Comparison of ENCODE assay signal across 8 cellular contexts in genomic region chr19:55156202-55157063, GRCh38. TPM values are rescaled to one million over a fixed set of nuclear protein-coding genes. Genes with fewer than 3 reads are reported as not detected.
DNase-seq lines count a peak whose midpoint lies in the region; ATAC-seq, FAIRE-seq and TF ChIP-seq lines count a peak whose summit lies in the region.

No MANE protein-coding gene starts in this region.

- H2BK20ac ChIP-seq in H1 (ENCODE audit: low read length): no peak overlapping the region

- TF ChIP-seq POLR2A in A549 (IDR thresholded peaks at IDR 0.05; ENCODE audit: low read length) (no peak), H1 (IDR thresholded peaks at IDR 0.05; ENCODE audit: control extremely low read depth in 1 of 2, low read depth in 2 of 2, low read length in 2 of 2) (0 out of 3 replicates have a peak, but pooled peaks of 1 of the 2 experiments have one; percentile 23)

- H3K14ac ChIP-seq in H1 (ENCODE audit: insufficient read length): no peak overlapping the region

- DNase-seq in A549 (ENCODE audit: low read depth in 1 of 2, low spot score in 1 of 2): peak; percentile 89 to 90
- DNase-seq in HAP-1 (ENCODE audit: low spot score in 2 of 2): peak; percentile 49 to 90
- DNase-seq in Panc1 (ENCODE audit: low read depth, low spot score): peak; percentile 54
- DNase-seq in H1 (ENCODE audit: low read depth in 1 of 2, low spot score in 2 of 2): peak in 1 of 2 experiments; percentile 99
- DNase-seq in myocyte (ENCODE audit: low read depth): peak; percentile 56
- DNase-seq in AML-193 (lab: John Stamatoyannopoulos, UW): no peak
- DNase-seq in NCI-H524 (lab: John Stamatoyannopoulos, UW): no peak

- H2BK15ac ChIP-seq in H1 (ENCODE audit: low read length): 0 out of 2 replicates have a peak overlapping the region, but pooled peaks have one; percentile 88

- no peak for FAIRE-seq in A549 (lab: Jason Lieb, UNC)
- FAIRE-seq in H1 (lab: Jason Lieb, UNC): peak; percentile 92

- TF ChIP-seq RAD21 in A549 (conservative IDR thresholded peaks at IDR 0.05 in 1 of 2, IDR thresholded peaks at IDR 0.05 in 1 of 2) (no peak), H1 (IDR thresholded peaks at IDR 0.05 in 1 of 2, conservative IDR thresholded peaks at IDR 0.05 in 1 of 2; ENCODE audit: low read depth in 2 of 2, low read length in 2 of 2) (no peak)

- intact Hi-C loops in Panc1 (cut with micrococcal nuclease; ENCODE audit: unreplicated experiment): no loop called here

- peak overlapping the region; percentile 47; the same call in 1 of the 2 replicates for H2AFZ ChIP-seq in H1 (ENCODE audit: low read length)

- H2BK12ac ChIP-seq in H1 (ENCODE audit: low read depth, low read length): no peak overlapping the region

- peak overlapping the region; percentile 60 for H4K8ac ChIP-seq in H1 (ENCODE audit: extremely low read depth, insufficient read depth, low read length)

- H4K5ac ChIP-seq in H1 (ENCODE audit: insufficient read length, low read depth, low read length): no peak overlapping the region

- H3K27ac ChIP-seq in A549 (peak overlapping the region; percentile 44 to 76; a peak in 5 of 6 replicates), Panc1 (ENCODE audit: low read length) (peak overlapping the region; percentile 62), H1 (ENCODE audit: low read depth, low read length) (no peak overlapping the region)

- H3K9ac ChIP-seq in H1 (replicated peaks in 1 of 4; ENCODE audit: extremely low read depth in 1 of 4, low read depth in 3 of 4, low read length in 3 of 4): no peak overlapping the region; a peak in 2 of 7 replicates

- no peak overlapping the region for H3K4ac ChIP-seq in H1 (replicated peaks; ENCODE audit: insufficient read length, low read depth, low read length)

- H3K4me3 ChIP-seq in A549: peak overlapping the region; percentile 49
- peak overlapping the region; percentile 27 for H3K4me3 ChIP-seq in HAP-1
- H3K4me3 ChIP-seq in Panc1 (ENCODE audit: low read depth in 2 of 2, low read length in 2 of 2): peak overlapping the region; percentile 55 to 71
- H3K4me3 ChIP-seq in H1 (ENCODE audit: extremely low read depth in 1 of 4, insufficient read depth in 2 of 4, low read depth in 3 of 4, low read length in 4 of 4): peak overlapping the region; percentile 53 to 67 (median 66)

- TF ChIP-seq EP300 in A549 (IDR thresholded peaks at IDR 0.05): no peak
- no peak for TF ChIP-seq EP300 in H1 (IDR thresholded peaks at IDR 0.05; ENCODE audit: borderline replicate concordance in 1 of 2, low read depth in 2 of 2, low read length in 2 of 2)

- H3K36me3 ChIP-seq in HAP-1 (replicated peaks) (no peaks in the 10 kb centered on the region), Panc1 (ENCODE audit: control insufficient read depth, insufficient read depth, low read length) (no peaks in the 10 kb centered on the region), H1 (ENCODE audit: control insufficient read depth in 2 of 4, insufficient read depth in 4 of 4, low read length in 3 of 4) (peaks cover 0 to 5% (median 2%) of the 10 kb centered on the region in 4 experiments; a peak in 2 of 8 replicates)

- H2BK5ac ChIP-seq in H1 (ENCODE audit: low read depth, low read length): peak overlapping the region; percentile 61; the same call in 1 of the 2 replicates

- 37% methylated on average over 45 of the region's 52 CpGs for WGBS in A549 (ENCODE audit: missing lambda C conversion rate)
- WGBS in H1 (ENCODE audit: extremely low coverage in 1 of 2, insufficient coverage in 1 of 2, insufficient read length in 1 of 2, insufficient replicate concordance in 2 of 2, low coverage in 1 of 2, low lambda C conversion rate in 2 of 2, missing lambda C conversion rate in 1 of 2), 2 experiments: 5% methylated on average over 24 of the region's 52 CpGs; no CpG with 5 or more reads in 1 of the 2 experiments

- H3K23ac ChIP-seq in H1 (ENCODE audit: insufficient read length): no peak overlapping the region

- peaks cover 10% of the 10 kb centered on the region; the same call in 1 of the 2 replicates for H3K23me2 ChIP-seq in H1 (ENCODE audit: low read depth, low read length)

- H3K27me3 ChIP-seq in HAP-1 (ENCODE audit: low read depth) (peaks cover 8% of the 10 kb centered on the region; the same call in 1 of the 2 replicates), Panc1 (ENCODE audit: control insufficient read depth, insufficient read depth, low read length) (no peaks in the 10 kb centered on the region), H1 (replicated peaks in 1 of 4; ENCODE audit: control insufficient read depth in 3 of 4, extremely low read depth in 1 of 4, insufficient read depth in 3 of 4, low read length in 3 of 4) (peaks cover 3 to 6% (median 5%) of the 10 kb centered on the region in 4 experiments; a peak in 6 of 7 replicates)

- no peak for TF ChIP-seq CTCF in A549 (IDR thresholded peaks at IDR 0.05)
- no peak for TF ChIP-seq CTCF in Panc1 (IDR thresholded peaks at IDR 0.05)
- TF ChIP-seq CTCF in H1 (IDR thresholded peaks at IDR 0.05; ENCODE audit: control extremely low read depth in 1 of 3, insufficient read depth in 1 of 3, low read depth in 1 of 3, low read length in 3 of 3): no peak

- H3K9me3 ChIP-seq in A549: peaks cover 6% of the 10 kb centered on the region; the same call in 1 of the 3 replicates
- H3K9me3 ChIP-seq in HAP-1: no peaks in the 10 kb centered on the region
- H3K9me3 ChIP-seq in Panc1 (ENCODE audit: control insufficient read depth, insufficient read depth, low read depth, low read length): no peaks in the 10 kb centered on the region
- H3K9me3 ChIP-seq in H1 (ENCODE audit: insufficient read depth in 2 of 2, low read depth in 1 of 2, low read length in 1 of 2): peaks cover 0 to 4% of the 10 kb centered on the region in 2 experiments; a peak in 1 of 4 replicates

- POLR2A ChIA-PET in A549 (lab: Yijun Ruan, JAX) (interaction anchor here (0.6 to 1.4 kb wide), 5 partner anchors 9 to 251 kb away, joined by 3 to 8 read pairs (median 3); partner anchors contain the start of genes DNAAF3 and UBE2S), Panc1 (lab: Charles Lee) (interaction anchor here (0.5 to 0.6 kb wide), 6 partner anchors 9 to 327 kb away, joined by 3 to 6 read pairs (median 3); no protein-coding TSS in a partner anchor), H1 (lab: Charles Lee; ENCODE audit: partially characterized antibody) (interaction anchor here (0.6 to 3.2 kb wide), 6 partner anchors 9 to 689 kb away, joined by 3 to 19 read pairs (median 4); partner anchors contain the start of gene UBE2S)

- ATAC-seq in A549: peak; percentile 44 to 69
- peak; percentile 85 for ATAC-seq in Panc1
- no peak for ATAC-seq in GM18498 (IDR thresholded peaks at IDR 0.05; ENCODE audit: unreplicated experiment)

- H3K4me2 ChIP-seq in A549 (peak overlapping the region; percentile 70), H1 (ENCODE audit: insufficient read depth in 1 of 2, low read depth in 2 of 2, low read length in 2 of 2) (peak overlapping the region; percentile 82 to 94)

- CTCF ChIA-PET in A549 (lab: Yijun Ruan, JAX) (interaction anchor here (0.7 to 1.3 kb wide), 5 partner anchors 9 to 262 kb away, joined by 4 to 5 read pairs (median 4); partner anchors contain the start of gene DNAAF3), Panc1 (lab: Charles Lee) (interaction anchor here (0.6 to 1.3 kb wide), 7 partner anchors 10 to 1243 kb away, joined by 3 to 6 read pairs (median 5); no protein-coding TSS in a partner anchor), H1 (lab: Charles Lee; ENCODE audit: partially characterized antibody) (interaction anchor here (0.9 to 1.3 kb wide), 4 partner anchors 9 to 147 kb away, joined by 3 to 9 read pairs (median 5); no protein-coding TSS in a partner anchor)

- peaks cover 3% of the 10 kb centered on the region; the same call in 1 of the 2 replicates for H3K79me1 ChIP-seq in H1 (ENCODE audit: low read depth, low read length)

- H2AK5ac ChIP-seq in H1 (ENCODE audit: low read depth, low read length): no peak overlapping the region

- no peak overlapping the region for H4K91ac ChIP-seq in H1 (replicated peaks; ENCODE audit: insufficient read length, low read length)

- H3K18ac ChIP-seq in H1 (ENCODE audit: extremely low read depth, low read length): peak overlapping the region; percentile 65; the same call in 1 of the 2 replicates

- H4K20me1 ChIP-seq in H1 (replicated peaks in 1 of 2; ENCODE audit: control insufficient read depth in 1 of 2, insufficient read depth in 2 of 2, low read length in 2 of 2): no peaks in the 10 kb centered on the region

- H3K4me1 ChIP-seq in A549 (peaks cover 20% of the 10 kb centered on the region), HAP-1 (peaks cover 3% of the 10 kb centered on the region; the same call in 1 of the 2 replicates), Panc1 (ENCODE audit: control insufficient read depth, insufficient read depth, low read length) (peaks cover 8% of the 10 kb centered on the region; the same call in 1 of the 2 replicates), H1 (replicated peaks in 1 of 4; ENCODE audit: control insufficient read depth in 3 of 4, insufficient read depth in 4 of 4, low read length in 3 of 4) (peaks cover 3 to 22% (median 8%) of the 10 kb centered on the region in 4 experiments)

- in situ Hi-C loops in HAP-1 (cut with MboI; ENCODE audit: low sequenced_read_pairs): no loop called here
- in situ Hi-C loops in Panc1 (cut with HindIII; ENCODE audit: low pct_unique_long_range_greater_than_20kb, low sequenced_read_pairs): no loop called here

- peak overlapping the region; percentile 49 for H3K56ac ChIP-seq in H1 (replicated peaks; ENCODE audit: insufficient read length, low read depth, low read length)

- no peak overlapping the region for H2BK120ac ChIP-seq in H1 (replicated peaks; ENCODE audit: low read depth, low read length)

- BruUV-seq in Panc1 (replicated peaks; lab: Mats Ljungman, UMichigan): no TSS peak

- no peaks in the 10 kb centered on the region for H3K79me2 ChIP-seq in H1 (ENCODE audit: control insufficient read depth in 1 of 2, insufficient read depth in 2 of 2, low read length in 2 of 2)

RNA-seq across cellular contexts. Expression of gene TNNI3, which starts 1.1 kb away (rescaled TPM):
- polyA plus RNA-seq in A549 (2011; rRNA removed) (4.0 and 7.8 TPM in 2 replicates), A549 (2017; fragmentation: RNase III; extraction: RNeasy Plus Mini Kit Qiagen cat#74134 plus additional on column Dnase treatment) (6.2 to 7.2 TPM (median 6.5 TPM) in 3 replicates), H1 (2011; rRNA removed) (56.0 and 67.9 TPM in 2 replicates)
- polyA plus RNA-seq in A549 (2012; cell fraction: cytosol; rRNA removed): 9.2 and 10.6 TPM in 2 replicates
- 6.0 and 6.9 TPM in 2 replicates for polyA plus RNA-seq in A549 (2012; cell fraction: nucleus; rRNA removed)
- 0.63 and 1.4 TPM in 2 replicates for polyA minus RNA-seq in A549 (2011; rRNA and poly(A)+ RNA removed)
- total RNA-seq in Panc1 (2021; ENCODE audit: unreplicated experiment) (14.6 TPM), myocyte (1.5 and 1.7 TPM in 2 replicates)
- polyA plus RNA-seq in Panc1 (2012; ENCODE audit: insufficient read length): 36.9 TPM
- total RNA-seq in H1 (2021; fragmentation: NEBNext Ultra II Directional; extraction: Animal tissue kit (Norgen Biotek cat#: 25700)): 16.6 and 16.9 TPM in 2 replicates
- polyA plus RNA-seq in H1 (2011; cell fraction: cytosol; rRNA removed): 60.1 TPM
- polyA plus RNA-seq in H1 (2011; cell fraction: nucleus; rRNA removed): 34.8 TPM
- 29.4 to 46.2 TPM (median 42.5 TPM) in 4 replicates for polyA plus RNA-seq in H1 (2012, experiment 1 of 2)
- polyA plus RNA-seq in H1 (2012, experiment 2 of 2): 33.8 TPM
- polyA plus RNA-seq in H1 (2013, experiment 1 of 2): 59.4 TPM
- 58.0 TPM for polyA plus RNA-seq in H1 (2013, experiment 2 of 2)
- polyA minus RNA-seq in H1 (2011; rRNA and poly(A)+ RNA removed): 1.8 and 3.7 TPM in 2 replicates
- polyA minus RNA-seq in H1 (2011; cell fraction: cytosol; rRNA and poly(A)+ RNA removed): 9.2 TPM
- polyA minus RNA-seq in H1 (2011; cell fraction: nucleus; rRNA and poly(A)+ RNA removed): 7.5 TPM
- polyA plus RNA-seq in myocyte (2012): 0.88 TPM

RNA-seq across cellular contexts. Expression of gene TNNT1, which starts 7.4 kb away (rescaled TPM):
- 73.0 and 140 TPM in 2 replicates for polyA plus RNA-seq in A549 (2011; rRNA removed)
- polyA plus RNA-seq in A549 (2012; cell fraction: cytosol; rRNA removed): 109 and 136 TPM in 2 replicates
- 47.2 and 53.6 TPM in 2 replicates for polyA plus RNA-seq in A549 (2012; cell fraction: nucleus; rRNA removed)
- 118 to 155 TPM (median 155 TPM) in 3 replicates for polyA plus RNA-seq in A549 (2017; fragmentation: RNase III; extraction: RNeasy Plus Mini Kit Qiagen cat#74134 plus additional on column Dnase treatment)
- 18.7 and 22.6 TPM in 2 replicates for polyA minus RNA-seq in A549 (2011; rRNA and poly(A)+ RNA removed)
- 116 TPM for total RNA-seq in Panc1 (2021; ENCODE audit: unreplicated experiment)
- 249 TPM for polyA plus RNA-seq in Panc1 (2012; ENCODE audit: insufficient read length)
- total RNA-seq in H1 (2021; fragmentation: NEBNext Ultra II Directional; extraction: Animal tissue kit (Norgen Biotek cat#: 25700)): 107 and 115 TPM in 2 replicates
- polyA plus RNA-seq in H1 (2011; rRNA removed): 69.6 and 97.9 TPM in 2 replicates
- 164 TPM for polyA plus RNA-seq in H1 (2011; cell fraction: cytosol; rRNA removed)
- polyA plus RNA-seq in H1 (2011; cell fraction: nucleus; rRNA removed): 90.2 TPM
- 112 to 203 TPM (median 168 TPM) in 4 replicates for polyA plus RNA-seq in H1 (2012, experiment 1 of 2)
- 169 TPM for polyA plus RNA-seq in H1 (2012, experiment 2 of 2)
- 121 TPM for polyA plus RNA-seq in H1 (2013, experiment 1 of 2)
- polyA plus RNA-seq in H1 (2013, experiment 2 of 2): 121 TPM
- 11.5 and 12.7 TPM in 2 replicates for polyA minus RNA-seq in H1 (2011; rRNA and poly(A)+ RNA removed)
- 25.4 TPM for polyA minus RNA-seq in H1 (2011; cell fraction: cytosol; rRNA and poly(A)+ RNA removed)
- polyA minus RNA-seq in H1 (2011; cell fraction: nucleus; rRNA and poly(A)+ RNA removed): 20.5 TPM
- total RNA-seq in myocyte: 4,534 and 4,610 TPM in 2 replicates
- polyA plus RNA-seq in myocyte (2012): 2,366 TPM

RNA-seq across cellular contexts. Expression of gene DNAAF3, which starts 10.0 kb away (rescaled TPM):
- polyA plus RNA-seq in A549 (2011; rRNA removed) (3.1 and 4.0 TPM in 2 replicates), A549 (2017; fragmentation: RNase III; extraction: RNeasy Plus Mini Kit Qiagen cat#74134 plus additional on column Dnase treatment) (3.7 to 5.4 TPM (median 5.3 TPM) in 3 replicates), H1 (2011; rRNA removed) (8.0 and 13.8 TPM in 2 replicates)
- 4.2 and 4.7 TPM in 2 replicates for polyA plus RNA-seq in A549 (2012; cell fraction: cytosol; rRNA removed)
- 21.3 and 24.1 TPM in 2 replicates for polyA plus RNA-seq in A549 (2012; cell fraction: nucleus; rRNA removed)
- polyA minus RNA-seq in A549 (2011; rRNA and poly(A)+ RNA removed): 2.8 and 3.4 TPM in 2 replicates
- total RNA-seq in Panc1 (2021; ENCODE audit: unreplicated experiment) (12.4 TPM), myocyte (0.94 and 1.4 TPM in 2 replicates)
- polyA plus RNA-seq in Panc1 (2012; ENCODE audit: insufficient read length): 14.6 TPM
- total RNA-seq in H1 (2021; fragmentation: NEBNext Ultra II Directional; extraction: Animal tissue kit (Norgen Biotek cat#: 25700)): 5.4 and 5.7 TPM in 2 replicates
- polyA plus RNA-seq in H1 (2011; cell fraction: cytosol; rRNA removed): 7.2 TPM
- polyA plus RNA-seq in H1 (2011; cell fraction: nucleus; rRNA removed): 15.2 TPM
- polyA plus RNA-seq in H1 (2012, experiment 1 of 2): 4.0 to 6.8 TPM (median 5.7 TPM) in 4 replicates
- 6.5 TPM for polyA plus RNA-seq in H1 (2012, experiment 2 of 2)
- polyA plus RNA-seq in H1 (2013, experiment 1 of 2): 7.0 TPM
- polyA plus RNA-seq in H1 (2013, experiment 2 of 2): 6.6 TPM
- polyA minus RNA-seq in H1 (2011; rRNA and poly(A)+ RNA removed): 1.5 and 1.9 TPM in 2 replicates
- 3.4 TPM for polyA minus RNA-seq in H1 (2011; cell fraction: cytosol; rRNA and poly(A)+ RNA removed)
- polyA minus RNA-seq in H1 (2011; cell fraction: nucleus; rRNA and poly(A)+ RNA removed): 1.8 TPM
- 2.0 TPM for polyA plus RNA-seq in myocyte (2012)

RNA-seq across cellular contexts. Expression of gene SYT5, which starts 23.7 kb away (rescaled TPM):
- 0.23 and 0.69 TPM in 2 replicates for polyA plus RNA-seq in A549 (2011; rRNA removed)
- 0.14 and 0.22 TPM in 2 replicates for polyA plus RNA-seq in A549 (2012; cell fraction: cytosol; rRNA removed)
- 1.1 and 1.8 TPM in 2 replicates for polyA plus RNA-seq in A549 (2012; cell fraction: nucleus; rRNA removed)
- polyA plus RNA-seq in A549 (2017; fragmentation: RNase III; extraction: RNeasy Plus Mini Kit Qiagen cat#74134 plus additional on column Dnase treatment): 0.43 to 0.65 TPM (median 0.63 TPM) in 3 replicates
- 0.08 and 0.44 TPM in 2 replicates for polyA minus RNA-seq in A549 (2011; rRNA and poly(A)+ RNA removed)
- total RNA-seq in Panc1 (2021; ENCODE audit: unreplicated experiment): 3.2 TPM
- 9.3 TPM for polyA plus RNA-seq in Panc1 (2012; ENCODE audit: insufficient read length)
- total RNA-seq in H1 (2021; fragmentation: NEBNext Ultra II Directional; extraction: Animal tissue kit (Norgen Biotek cat#: 25700)): 0.35 and 0.99 TPM in 2 replicates
- polyA plus RNA-seq in H1 (2011; rRNA removed): 0.67 and 1.6 TPM in 2 replicates
- 0.67 TPM for polyA plus RNA-seq in H1 (2011; cell fraction: cytosol; rRNA removed)
- 1.2 TPM for polyA plus RNA-seq in H1 (2011; cell fraction: nucleus; rRNA removed)
- 2.0 to 6.0 TPM (median 2.1 TPM) in 4 replicates for polyA plus RNA-seq in H1 (2012, experiment 1 of 2)
- 4.8 TPM for polyA plus RNA-seq in H1 (2012, experiment 2 of 2)
- 1.6 TPM for polyA plus RNA-seq in H1 (2013, experiment 1 of 2)
- polyA plus RNA-seq in H1 (2013, experiment 2 of 2): 2.3 TPM
- polyA minus RNA-seq in H1 (2011; rRNA and poly(A)+ RNA removed): 0.38 and 0.73 TPM in 2 replicates
- polyA minus RNA-seq in H1 (2011; cell fraction: cytosol; rRNA and poly(A)+ RNA removed): 1.2 TPM
- 0.80 TPM for polyA minus RNA-seq in H1 (2011; cell fraction: nucleus; rRNA and poly(A)+ RNA removed)
- 1.4 TPM in 1 of 2 replicates, not detected in the other for total RNA-seq in myocyte
- polyA plus RNA-seq in myocyte (2012): 0.19 TPM

RNA-seq across cellular contexts. Expression of gene PPP1R12C, which starts 39.0 kb away (rescaled TPM):
- polyA plus RNA-seq in A549 (2011; rRNA removed): 18.0 and 22.0 TPM in 2 replicates
- 64.3 and 73.9 TPM in 2 replicates for polyA plus RNA-seq in A549 (2012; cell fraction: cytosol; rRNA removed)
- polyA plus RNA-seq in A549 (2012; cell fraction: nucleus; rRNA removed): 423 and 463 TPM in 2 replicates
- 62.1 to 70.3 TPM (median 70.2 TPM) in 3 replicates for polyA plus RNA-seq in A549 (2017; fragmentation: RNase III; extraction: RNeasy Plus Mini Kit Qiagen cat#74134 plus additional on column Dnase treatment)
- 19.0 and 20.4 TPM in 2 replicates for polyA minus RNA-seq in A549 (2011; rRNA and poly(A)+ RNA removed)
- total RNA-seq in Panc1 (2021; ENCODE audit: unreplicated experiment): 158 TPM
- 141 TPM for polyA plus RNA-seq in Panc1 (2012; ENCODE audit: insufficient read length)
- 71.5 and 88.8 TPM in 2 replicates for total RNA-seq in H1 (2021; fragmentation: NEBNext Ultra II Directional; extraction: Animal tissue kit (Norgen Biotek cat#: 25700))
- 31.7 and 49.5 TPM in 2 replicates for polyA plus RNA-seq in H1 (2011; rRNA removed)
- 56.3 TPM for polyA plus RNA-seq in H1 (2011; cell fraction: cytosol; rRNA removed)
- 230 TPM for polyA plus RNA-seq in H1 (2011; cell fraction: nucleus; rRNA removed)
- 62.6 to 73.1 TPM (median 72.1 TPM) in 4 replicates for polyA plus RNA-seq in H1 (2012, experiment 1 of 2)
- 47.9 TPM for polyA plus RNA-seq in H1 (2012, experiment 2 of 2)
- polyA plus RNA-seq in H1 (2013, experiment 1 of 2): 59.9 TPM
- polyA plus RNA-seq in H1 (2013, experiment 2 of 2): 53.5 TPM
- polyA minus RNA-seq in H1 (2011; rRNA and poly(A)+ RNA removed): 12.3 and 14.2 TPM in 2 replicates
- polyA minus RNA-seq in H1 (2011; cell fraction: cytosol; rRNA and poly(A)+ RNA removed): 25.6 TPM
- 48.5 TPM for polyA minus RNA-seq in H1 (2011; cell fraction: nucleus; rRNA and poly(A)+ RNA removed)
- 43.5 and 46.8 TPM in 2 replicates for total RNA-seq in myocyte
- 60.8 TPM for polyA plus RNA-seq in myocyte (2012)

Comparison
In these comparisons a context has a peak if more than half of its experiments do, and no peak if none do; other contexts are left out.
1. DNase-seq: peak in A549 (2 of 2), HAP-1 (2 of 2), Panc1 (single experiment) and myocyte (single experiment); none in AML-193 (0 of 2) and NCI-H524 (0 of 2).
2. RNA of gene TNNT1, which starts 7.4 kb away (total RNA-seq): 4,534 to 4,610 TPM in myocyte; 116 TPM in Panc1 (single experiment) and 107 to 115 TPM in H1; every median in the first group is over 10 times any median in the second.
3. Of the 18 proteins assayed by ChIP-seq in both H1 and A549: peak only in H1: E2F6 and PHF8; only in A549: none; in both: MAX; in neither: 14; mixed calls (peak in some experiments, not most) for 1.
4. Peak in every context shown above with its lines, with median percentiles within 50 percentile points of each other: H3K4me3 ChIP-seq.